8 cellular contexts compared by ENCODE assay signal in the genomic region with DNA sequence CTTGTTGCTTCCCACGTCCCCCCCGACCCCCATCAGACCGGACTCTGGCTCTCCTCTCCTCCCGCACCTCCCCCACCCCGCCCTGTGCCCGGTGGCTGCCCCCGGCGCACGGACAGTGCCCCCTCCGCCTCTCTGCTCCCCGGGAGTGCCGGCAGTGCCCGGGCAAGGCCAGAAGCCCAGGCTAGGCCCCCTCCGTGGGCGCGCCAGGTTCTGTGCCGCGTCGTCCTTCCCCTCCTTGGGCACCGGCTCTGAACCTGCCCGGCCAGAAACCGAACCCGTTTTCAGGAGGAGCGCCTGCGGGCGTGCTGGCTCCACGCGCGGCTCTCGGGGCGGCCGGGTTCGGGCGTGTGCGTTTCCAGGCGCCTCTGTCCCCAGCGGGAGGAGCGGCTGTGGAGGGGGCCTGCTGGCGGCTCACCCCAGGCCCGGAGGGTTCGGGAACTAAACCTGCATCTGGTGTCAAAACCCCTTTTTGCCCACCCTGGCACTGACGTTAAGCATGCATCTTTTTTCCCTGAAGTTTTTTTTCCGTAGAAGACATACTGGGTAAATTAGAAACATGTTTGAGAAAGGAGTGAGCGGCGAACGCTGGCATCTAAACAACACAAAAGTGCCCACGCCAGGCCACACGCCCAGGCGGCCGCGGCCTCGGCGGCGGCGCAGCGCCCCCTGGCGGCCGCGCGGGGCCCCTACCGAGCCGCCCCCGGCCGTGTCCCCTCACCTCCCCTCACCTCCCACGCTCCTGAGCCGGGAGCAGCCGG.
DNase-seq lines count a peak whose midpoint lies in the region; ATAC-seq and TF ChIP-seq lines count a peak whose summit lies in the region.

No MANE protein-coding gene starts in this region.

- no peaks in the 10 kb centered on the region for H3K4me1 Mint-ChIP-seq in activated CD4-positive, alpha-beta T cell treated with anti-CD3 and anti-CD28 coated beads for 36 hours
- peaks cover 10% of the 10 kb centered on the region for H3K4me1 Mint-ChIP-seq in chondrocyte (ENCODE audit: low read depth)

- CTCF ChIA-PET in HEK293T (lab: Yijun Ruan, JAX) = interaction anchor here (1.1 kb wide), 1 partner anchor 219 kb away, joined by 3 read pairs; no protein-coding TSS in a partner anchor
- CTCF ChIA-PET in activated CD4-positive, alpha-beta T cell treated with anti-CD3 and anti-CD28 coated beads for 36 hours (lab: Charles Lee) = interaction anchor here (0.6 to 2.3 kb wide), 7 partner anchors 33 to 681 kb away, joined by 3 to 15 read pairs (median 6); no protein-coding TSS in a partner anchor

- POLR2A ChIA-PET in HEK293T (lab: Yijun Ruan, JAX) = interaction anchor here (1.0 to 1.2 kb wide), 2 partner anchors 212 to 219 kb away, joined by 3 to 11 read pairs; a partner anchor contains a TSS
- POLR2A ChIA-PET in activated CD4-positive, alpha-beta T cell treated with anti-CD3 and anti-CD28 coated beads for 36 hours (lab: Charles Lee) = no interaction called here

- H3K27me3 Mint-ChIP-seq in activated CD4-positive, alpha-beta T cell treated with anti-CD3 and anti-CD28 coated beads for 36 hours = peaks cover 6% of the 10 kb centered on the region
- H3K27me3 Mint-ChIP-seq in chondrocyte (ENCODE audit: low read depth) = peaks cover 8% of the 10 kb centered on the region

- intact Hi-C loops in activated CD4-positive, alpha-beta T cell treated with anti-CD3 and anti-CD28 coated beads for 36 hours (cut with DNase I, micrococcal nuclease) = loop anchor here (1.0 to 5.0 kb wide), 9 partner anchors 34 to 813 kb away; no protein-coding TSS in a partner anchor

- DNase-seq in GM10266 (ENCODE audit: extremely low spot score) = peak; percentile 90
- peak; percentile 87 for DNase-seq in HEK293T (ENCODE audit: extremely low spot score)
- DNase-seq in NCI-H187 treated with DMSO at 0.1 percent for 48 hours (lab: John Stamatoyannopoulos, UW) = peak; percentile 22
- peak; percentile 78 for DNase-seq in activated CD4-positive, alpha-beta T cell treated with anti-CD3 and anti-CD28 coated beads for 36 hours
- DNase-seq in chondrocyte (ENCODE audit: low spot score) = no peak
- DNase-seq in kidney tubule cell (ENCODE audit: low spot score) = peak; percentile 76
- peak; percentile 67 for DNase-seq in stimulated activated CD4-positive, alpha-beta T cell treated with anti-CD3 and anti-CD28 coated beads, Interleukin-15, amount 100 ng/mL, for 24 hours
- DNase-seq in OCI-M2 (lab: John Stamatoyannopoulos, UW; ENCODE audit: unreplicated experiment) = no peak

- ATAC-seq in activated CD4-positive, alpha-beta T cell treated with anti-CD3 and anti-CD28 coated beads for 36 hours = peak; percentile 74

- H3K27ac Mint-ChIP-seq in activated CD4-positive, alpha-beta T cell treated with anti-CD3 and anti-CD28 coated beads for 36 hours = no peak overlapping the region
- peak overlapping the region; percentile 52 for H3K27ac Mint-ChIP-seq in chondrocyte (ENCODE audit: unreplicated experiment)

- no peaks in the 10 kb centered on the region for H3K9me3 Mint-ChIP-seq in activated CD4-positive, alpha-beta T cell treated with anti-CD3 and anti-CD28 coated beads for 36 hours (ENCODE audit: low read depth)
- H3K9me3 Mint-ChIP-seq in chondrocyte (ENCODE audit: low read depth) = no peaks in the 10 kb centered on the region

- TF ChIP-seq CTCF in GM10266 (IDR thresholded peaks at IDR 0.05; ENCODE audit: control insufficient read depth, insufficient read depth, low read depth, missing control alignments) (peak; percentile 82), chondrocyte (IDR thresholded peaks at IDR 0.05) (peak; percentile 84)

- H3K36me3 Mint-ChIP-seq in activated CD4-positive, alpha-beta T cell treated with anti-CD3 and anti-CD28 coated beads for 36 hours (ENCODE audit: low read depth) = no peaks in the 10 kb centered on the region
- no peaks in the 10 kb centered on the region for H3K36me3 Mint-ChIP-seq in chondrocyte (ENCODE audit: low read depth)

- H3K4me3 Mint-ChIP-seq in activated CD4-positive, alpha-beta T cell treated with anti-CD3 and anti-CD28 coated beads for 36 hours = peak overlapping the region; percentile 52
- H3K4me3 Mint-ChIP-seq in chondrocyte (ENCODE audit: unreplicated experiment) = peak overlapping the region; percentile 67

TF ChIP-seq in HEK293T, 16 proteins besides CTCF, POLR2A, EP300 and RAD21:
- TF ChIP-seq BHLHE40 (IDR thresholded peaks at IDR 0.05; ENCODE audit: borderline replicate concordance) (no peak), ARNT (IDR thresholded peaks at IDR 0.05) (0 out of 2 replicates have a peak, but pooled peaks have one; percentile 18)

Comparison
In these comparisons a context has a peak if more than half of its experiments do, and no peak if none do; other contexts are left out.
1. DNase-seq: peak in GM10266 (single experiment), HEK293T (single experiment), NCI-H187 treated with DMSO at 0.1 percent for 48 hours (single experiment), activated CD4-positive, alpha-beta T cell treated with anti-CD3 and anti-CD28 coated beads for 36 hours (single experiment), kidney tubule cell (single experiment) and stimulated activated CD4-positive, alpha-beta T cell treated with anti-CD3 and anti-CD28 coated beads, Interleukin-15, amount 100 ng/mL, for 24 hours (single experiment); none in chondrocyte (single experiment) and OCI-M2 (single experiment).